30 cellular contexts compared by ENCODE assay signal in the genomic region with DNA sequence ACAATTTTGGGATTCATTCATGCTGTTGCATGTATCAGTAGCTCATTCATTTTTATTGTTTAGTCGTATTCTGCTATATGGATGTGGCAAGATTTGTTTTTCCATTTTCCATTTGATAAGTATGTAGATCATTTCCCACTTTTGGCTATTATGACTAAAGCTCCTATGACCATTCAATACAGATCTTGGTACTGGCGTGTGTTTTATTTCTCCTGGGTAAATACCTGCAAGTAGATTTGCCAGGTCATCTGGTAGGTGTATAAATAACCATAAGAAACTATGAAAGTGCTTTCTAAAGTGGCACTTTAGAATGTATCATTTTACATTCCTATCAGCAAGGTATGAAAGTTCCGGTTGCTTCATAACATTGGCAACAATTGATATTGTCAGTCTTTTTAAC.
"Had no signal": no experiment of that assay in that cellular context is flagged by ENCODE, and none has a peak within 500 bp of the region (broad histone marks: within the 10 kb centered on the region; RNA-seq: fewer than 3 reads in every experiment).

No MANE protein-coding gene starts in this region.

- H3K4me2 ChIP-seq: neural progenitor cell had no signal

- H3K27ac ChIP-seq: cardiac muscle cell, colonic mucosa, neural progenitor cell, right lobe of liver, skin epidermis, WERI-Rb-1 had no signal

- H3K36me3 ChIP-seq: cardiac muscle cell, colonic mucosa, gastroesophageal sphincter, neural progenitor cell, right lobe of liver, WERI-Rb-1 had no signal

- H3K4me3 ChIP-seq: cardiac muscle cell, colonic mucosa, gastroesophageal sphincter, neural progenitor cell, right lobe of liver, skin epidermis had no signal

- H3K9me3 ChIP-seq: colonic mucosa, gastroesophageal sphincter, right lobe of liver had no signal

- H3K9ac ChIP-seq: neural progenitor cell had no signal

- FAIRE-seq: kidney had no signal

- ATAC-seq: activated CD4-positive, CD25-positive, alpha-beta regulatory T cell treated with anti-CD3 and anti-CD28 coated beads, Interleukin-2, amount 50 U/mL, for 24 hours; gastroesophageal sphincter; left colon; naive thymus-derived CD8-positive, alpha-beta T cell; right lobe of liver; T-helper 17 cell had no signal

- H3K27me3 ChIP-seq: cardiac muscle cell, colonic mucosa, gastroesophageal sphincter, neural progenitor cell, right lobe of liver had no signal

- DNase-seq: activated CD4-positive, alpha-beta T cell treated with anti-CD3 and anti-CD28 coated beads for 48 hours; activated CD4-positive, alpha-beta T cell treated with anti-CD3 and anti-CD28 coated beads, Interleukin-2, amount 50 U/mL, for 48 hours; activated CD8-positive, alpha-beta memory T cell treated with anti-CD3 and anti-CD28 coated beads, Interleukin-2, amount 50 U/mL, for 4 hours; activated gamma-delta T cell treated with Interleukin-2 at 50 U/mL for 16 hours; activated naive CD4-positive, alpha-beta T cell treated with anti-CD3 and anti-CD28 coated beads, Interleukin-2, amount 50 U/mL, for 16 hours; activated T-cell treated with anti-CD3 and anti-CD28 coated beads, Interleukin-2, amount 50 U/mL, for 1 hour; cerebellar nuclear complex; colonic mucosa; effector memory CD4-positive, alpha-beta T cell; erythroblast; hippocampal formation; kidney; left colon; mesenchymal stem cell; naive thymus-derived CD8-positive, alpha-beta T cell; posterior cingulate gyrus; right lobe of liver; stimulated activated CD4-positive, alpha-beta T cell treated with anti-CD3 and anti-CD28 coated beads, Interleukin-12 subunit alpha, Interleukin-12 subunit beta, amount 100 ng/mL, for 4 hours; stimulated activated CD4-positive, alpha-beta T cell treated with anti-CD3 and anti-CD28 coated beads, Interleukin-4, amount 100 ng/mL, for 1 hour; substantia nigra; T-helper 17 cell; T1000; WERI-Rb-1 had no signal

- H3K4me1 ChIP-seq: colonic mucosa had no signal

- H3K4me3 Mint-ChIP-seq: naive thymus-derived CD8-positive, alpha-beta T cell; neural progenitor cell; stimulated activated naive CD8-positive, alpha-beta T cell treated with anti-CD3 and anti-CD28 coated beads, Interleukin-15, Interleukin-2, amounts not matched to agents 100 ng/mL and 50 ng/mL, for 24 hours; T-helper 17 cell; type B pancreatic cell had no signal

- H2AFZ ChIP-seq: neural progenitor cell had no signal

- H3K9me3 Mint-ChIP-seq: naive thymus-derived CD8-positive, alpha-beta T cell; neural progenitor cell; stimulated activated naive CD8-positive, alpha-beta T cell treated with anti-CD3 and anti-CD28 coated beads, Interleukin-15, Interleukin-2, amounts not matched to agents 100 ng/mL and 50 ng/mL, for 24 hours; type B pancreatic cell had no signal

- H3K27ac Mint-ChIP-seq: neural progenitor cell; stimulated activated naive CD8-positive, alpha-beta T cell treated with anti-CD3 and anti-CD28 coated beads, Interleukin-15, Interleukin-2, amounts not matched to agents 100 ng/mL and 50 ng/mL, for 24 hours; T-helper 17 cell; type B pancreatic cell had no signal

- H3K27me3 Mint-ChIP-seq: naive thymus-derived CD8-positive, alpha-beta T cell; stimulated activated naive CD8-positive, alpha-beta T cell treated with anti-CD3 and anti-CD28 coated beads, Interleukin-15, Interleukin-2, amounts not matched to agents 100 ng/mL and 50 ng/mL, for 24 hours; T-helper 17 cell; type B pancreatic cell had no signal
